ENCODE assay signal across 8 cellular contexts in the genomic region with DNA sequence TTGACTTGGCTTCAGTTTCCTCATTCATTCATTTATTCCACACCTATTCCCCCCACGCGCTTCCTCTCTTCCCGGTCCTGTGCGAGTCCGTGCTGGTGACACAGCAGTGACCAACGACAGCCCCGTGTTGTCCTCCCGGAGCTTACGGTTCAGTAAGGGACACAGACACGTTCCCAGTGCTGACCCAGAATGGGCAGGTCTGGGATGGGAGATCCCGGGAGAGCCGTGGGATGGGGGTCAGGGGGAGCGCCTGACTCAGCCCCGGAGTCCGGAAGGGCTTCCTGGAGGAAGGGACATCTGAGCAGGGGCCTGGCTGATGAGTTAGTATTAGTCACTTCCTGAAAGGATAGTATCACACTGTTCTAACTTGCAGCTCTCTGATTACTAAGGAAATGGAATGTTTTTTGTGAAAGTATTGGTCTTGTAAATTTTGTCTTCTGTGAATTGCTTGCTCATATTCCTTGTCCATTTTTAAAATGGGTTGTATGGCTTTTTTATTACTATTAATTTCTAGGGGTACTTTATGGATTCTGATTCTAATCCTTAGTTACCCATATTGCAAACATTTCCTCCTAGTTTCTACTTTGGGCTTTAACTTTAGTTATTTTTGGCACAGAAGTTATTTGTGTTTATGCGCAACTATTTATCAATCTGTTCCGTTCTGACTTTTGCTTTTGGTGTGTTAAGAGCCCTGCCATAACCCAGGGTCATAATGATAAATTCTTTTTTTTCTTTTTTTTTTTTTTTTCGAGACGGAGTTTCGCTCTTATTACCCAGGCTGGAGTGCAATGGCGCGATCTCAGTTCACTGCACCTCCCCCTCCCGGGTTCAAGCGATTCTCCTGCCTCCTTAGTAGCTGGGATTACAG. TPM values are rescaled to one million over a fixed set of nuclear protein-coding genes. Genes with fewer than 3 reads are reported as not detected.
DNase-seq lines count a peak whose midpoint lies in the region; ATAC-seq and TF ChIP-seq lines count a peak whose summit lies in the region.

No MANE protein-coding gene starts in this region.

- TF ChIP-seq CTCF in omental fat pad (IDR thresholded peaks at IDR 0.05), result no peak

- H3K4me2 ChIP-seq in BLaER1, result peak overlapping the region; percentile 97

- no peaks in the 10 kb centered on the region for H3K9me3 Mint-ChIP-seq in activated T-helper 2 cell treated with anti-CD3 and anti-CD28 coated beads, Interferon-gamma antibody, Interleukin-2, Interleukin-4, amounts not matched to agents 10 μg/mL and 5 μg/mL and 100 μg/mL, durations not matched to agents 14 hours and 24 hours and 36 hours

- peaks cover 11% of the 10 kb centered on the region for H3K27me3 Mint-ChIP-seq in activated T-helper 2 cell treated with anti-CD3 and anti-CD28 coated beads, Interferon-gamma antibody, Interleukin-2, Interleukin-4, amounts not matched to agents 10 μg/mL and 5 μg/mL and 100 μg/mL, durations not matched to agents 14 hours and 24 hours and 36 hours (ENCODE audit: low read depth)

- no peaks in the 10 kb centered on the region for H3K9me3 ChIP-seq in BLaER1

- intact Hi-C loops in activated T-helper 2 cell treated with anti-CD3 and anti-CD28 coated beads, Interferon-gamma antibody, Interleukin-2, Interleukin-4, amounts not matched to agents 10 μg/mL and 5 μg/mL and 100 μg/mL, durations not matched to agents 14 hours and 24 hours and 36 hours (cut with micrococcal nuclease), result loop anchor here (1.0 to 10.0 kb wide), 6 partner anchors 18 to 218 kb away; a partner anchor contains a TSS

- H3K27ac ChIP-seq in BLaER1, result peak overlapping the region; percentile 94

- peak overlapping the region; percentile 96 for H3K27ac Mint-ChIP-seq in activated T-helper 2 cell treated with anti-CD3 and anti-CD28 coated beads, Interferon-gamma antibody, Interleukin-2, Interleukin-4, amounts not matched to agents 10 μg/mL and 5 μg/mL and 100 μg/mL, durations not matched to agents 14 hours and 24 hours and 36 hours

- ATAC-seq in GM21381 (IDR thresholded peaks at IDR 0.05; ENCODE audit: unreplicated experiment), result peak; percentile 7
- ATAC-seq in omental fat pad (ENCODE audit: low FRiP score), result peak; percentile 82
- ATAC-seq in GM21786 (IDR thresholded peaks at IDR 0.05; ENCODE audit: unreplicated experiment), result no peak

- H3K4me3 ChIP-seq in BLaER1, result peak overlapping the region; percentile 76

- peak overlapping the region; percentile 86 for H3K9ac ChIP-seq in BLaER1

- H3K4me3 Mint-ChIP-seq in activated T-helper 2 cell treated with anti-CD3 and anti-CD28 coated beads, Interferon-gamma antibody, Interleukin-2, Interleukin-4, amounts not matched to agents 10 μg/mL and 5 μg/mL and 100 μg/mL, durations not matched to agents 14 hours and 24 hours and 36 hours (ENCODE audit: low read depth), result peak overlapping the region; percentile 93

- DNase-seq in NCI-H748 treated with DMSO at 0.1 percent for 48 hours (lab: John Stamatoyannopoulos, UW) (peak; percentile 70), glomerular endothelial cell (ENCODE audit: extremely low read depth, low read depth, low spot score) (peak; percentile 80), omental fat pad (ENCODE audit: low spot score) (no peak), inferior parietal cortex (ENCODE audit: extremely low spot score) (no peak)
- DNase-seq in activated T-helper 2 cell treated with anti-CD3 and anti-CD28 coated beads, Interferon-gamma antibody, Interleukin-2, Interleukin-4, amounts not matched to agents 10 μg/mL and 5 μg/mL and 100 μg/mL, durations not matched to agents 14 hours and 24 hours and 36 hours (ENCODE audit: low spot score), result no peak

- peaks cover 26% of the 10 kb centered on the region for H3K36me3 Mint-ChIP-seq in activated T-helper 2 cell treated with anti-CD3 and anti-CD28 coated beads, Interferon-gamma antibody, Interleukin-2, Interleukin-4, amounts not matched to agents 10 μg/mL and 5 μg/mL and 100 μg/mL, durations not matched to agents 14 hours and 24 hours and 36 hours (ENCODE audit: low read depth)

- H4K20me1 ChIP-seq in BLaER1, result 0 out of 2 replicates have a peak, but pooled peaks cover 10% of the 10 kb centered on the region

- peaks cover 77% of the 10 kb centered on the region for H3K4me1 ChIP-seq in BLaER1

- peaks cover 3% of the 10 kb centered on the region; the same call in 1 of the 2 replicates for H3K27me3 ChIP-seq in BLaER1

- H3K4me1 Mint-ChIP-seq in activated T-helper 2 cell treated with anti-CD3 and anti-CD28 coated beads, Interferon-gamma antibody, Interleukin-2, Interleukin-4, amounts not matched to agents 10 μg/mL and 5 μg/mL and 100 μg/mL, durations not matched to agents 14 hours and 24 hours and 36 hours (ENCODE audit: low read depth), result peaks cover 41% of the 10 kb centered on the region

- peaks cover 14% of the 10 kb centered on the region for H3K36me3 ChIP-seq in BLaER1

RNA-seq across cellular contexts. Expression of a gene that starts 0.7 kb away (rescaled TPM):
- 114 and 118 TPM in 2 replicates for total RNA-seq in activated T-helper 2 cell treated with anti-CD3 and anti-CD28 coated beads, Interferon-gamma antibody, Interleukin-2, Interleukin-4, amounts not matched to agents 10 μg/mL and 5 μg/mL and 100 μg/mL, durations not matched to agents 14 hours and 24 hours and 36 hours
- total RNA-seq in glomerular endothelial cell (96.3 and 120 TPM in 2 replicates), omental fat pad (10 to 100 TPM; 63.7 to 93.8 (median 76.5) TPM)

RNA-seq across cellular contexts. Expression of a gene that starts 18.0 kb away (rescaled TPM):
- 16.1 and 16.7 TPM in 2 replicates for total RNA-seq in activated T-helper 2 cell treated with anti-CD3 and anti-CD28 coated beads, Interferon-gamma antibody, Interleukin-2, Interleukin-4, amounts not matched to agents 10 μg/mL and 5 μg/mL and 100 μg/mL, durations not matched to agents 14 hours and 24 hours and 36 hours
- total RNA-seq in glomerular endothelial cell (6.3 and 12.7 TPM in 2 replicates), omental fat pad (10 to 100 TPM in 1 of 4 donors, 1 to 10 TPM in 3; 5.2 to 29.8 (median 6.3) TPM)

RNA-seq across cellular contexts. Expression of a gene that starts 19.6 kb away (rescaled TPM):
- 12.8 and 16.6 TPM in 2 replicates for total RNA-seq in activated T-helper 2 cell treated with anti-CD3 and anti-CD28 coated beads, Interferon-gamma antibody, Interleukin-2, Interleukin-4, amounts not matched to agents 10 μg/mL and 5 μg/mL and 100 μg/mL, durations not matched to agents 14 hours and 24 hours and 36 hours
- total RNA-seq in glomerular endothelial cell, result 16.2 and 44.6 TPM in 2 replicates
- total RNA-seq in omental fat pad, result 10 to 100 TPM; 13.7 to 20.0 (median 15.6) TPM

RNA-seq across cellular contexts. Expression of a gene that starts 43.4 kb away (rescaled TPM):
- total RNA-seq in activated T-helper 2 cell treated with anti-CD3 and anti-CD28 coated beads, Interferon-gamma antibody, Interleukin-2, Interleukin-4, amounts not matched to agents 10 μg/mL and 5 μg/mL and 100 μg/mL, durations not matched to agents 14 hours and 24 hours and 36 hours, result 10.2 and 10.9 TPM in 2 replicates
- total RNA-seq in glomerular endothelial cell (4.8 and 26.4 TPM in 2 replicates), omental fat pad (100 to 1,000 TPM; 306 to 713 (median 395) TPM)

RNA-seq across cellular contexts. Expression of a gene that starts 54.1 kb away (rescaled TPM):
- total RNA-seq in activated T-helper 2 cell treated with anti-CD3 and anti-CD28 coated beads, Interferon-gamma antibody, Interleukin-2, Interleukin-4, amounts not matched to agents 10 μg/mL and 5 μg/mL and 100 μg/mL, durations not matched to agents 14 hours and 24 hours and 36 hours, result 32.6 and 34.5 TPM in 2 replicates
- total RNA-seq in glomerular endothelial cell (41.9 and 51.5 TPM in 2 replicates), omental fat pad (10 to 100 TPM in 1 of 4 donors, 1 to 10 TPM in 3; 7.1 to 11.2 (median 8.4) TPM)

Comparison
In these comparisons a context has a peak if more than half of its experiments do, and no peak if none do; other contexts are left out.
1. DNase-seq: peak in NCI-H748 treated with DMSO at 0.1 percent for 48 hours (single experiment) and glomerular endothelial cell (single experiment); none in activated T-helper 2 cell treated with anti-CD3 and anti-CD28 coated beads, Interferon-gamma antibody, Interleukin-2, Interleukin-4, amounts not matched to agents 10 μg/mL and 5 μg/mL and 100 μg/mL, durations not matched to agents 14 hours and 24 hours and 36 hours (single experiment), omental fat pad (single experiment) and inferior parietal cortex (single experiment).